In the genomic region with DNA sequence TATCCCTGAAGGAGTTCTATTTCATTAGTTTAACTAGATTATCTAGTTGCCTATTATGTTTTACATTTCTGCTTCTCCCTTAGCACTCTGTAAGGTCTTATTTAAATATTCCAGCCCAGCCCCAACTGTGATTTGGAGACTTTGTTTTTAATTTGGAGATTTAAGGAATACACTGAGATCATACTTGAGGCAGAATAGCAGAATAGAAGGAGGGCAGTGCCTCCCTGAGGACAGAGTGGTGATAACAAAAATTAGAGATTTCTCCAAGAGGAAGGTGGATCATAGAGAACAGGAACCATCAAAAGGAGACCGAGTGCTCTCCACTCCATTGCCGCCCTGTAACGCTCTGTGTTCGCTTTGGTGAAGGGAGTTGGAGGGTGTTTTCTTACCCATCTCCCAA, we compare ENCODE assay signal across 9 cellular contexts. TPM values are rescaled to one million over a fixed set of nuclear protein-coding genes. Genes with fewer than 3 reads are reported as not detected.
A peak's percentile ranks its signal among the peaks of the same experiment; 100 is the strongest.
DNase-seq lines count a peak whose midpoint lies in the region; ATAC-seq and TF ChIP-seq lines count a peak whose summit lies in the region.
"Had no signal": no experiment of that assay in that cellular context is flagged by ENCODE, and none has a peak within 500 bp of the region (broad histone marks: within the 10 kb centered on the region; RNA-seq: fewer than 3 reads in every experiment).

No MANE protein-coding gene starts in this region.

- intact Hi-C loops in CD4-positive, alpha-beta T cell (cut with DNase I, micrococcal nuclease) = no loop called here

- no peaks in the 10 kb centered on the region for H3K9me2 ChIP-seq in Loucy (replicated peaks; ENCODE audit: low read depth, low read length)

- H3K36me3 ChIP-seq in Loucy (ENCODE audit: insufficient read depth, low read length) = no peaks in the 10 kb centered on the region

- TF ChIP-seq CTCF in Loucy (conservative IDR thresholded peaks at IDR 0.05; ENCODE audit: low read length) (peak; percentile 57), cardiac fibroblast (IDR thresholded peaks at IDR 0.05; ENCODE audit: low read depth, low read length) (peak; percentile 44)
- no peak for TF ChIP-seq CTCF in CD4-positive, alpha-beta T cell (IDR thresholded peaks at IDR 0.05)

- H3K36me3 Mint-ChIP-seq in CD4-positive, alpha-beta T cell (ENCODE audit: low read depth) = no peaks in the 10 kb centered on the region

- no peak overlapping the region for H3K27ac Mint-ChIP-seq in CD4-positive, alpha-beta T cell

- ATAC-seq in CD4-positive, alpha-beta T cell (ENCODE audit: poor library complexity) = no peak

- no peak overlapping the region for H3K27ac ChIP-seq in CD4-positive, alpha-beta T cell (ENCODE audit: low read depth, low read length)

- H2AFZ ChIP-seq in Loucy (ENCODE audit: low read length) = no peak overlapping the region

- POLR2A ChIA-PET in CD4-positive, alpha-beta T cell (lab: Charles Lee) = interaction anchor here (0.6 kb wide), 1 partner anchor 82 kb away, joined by 3 read pairs; no protein-coding TSS in a partner anchor

- DNase-seq in CD1c-positive myeloid dendritic cell (ENCODE audit: extremely low spot score) (peak; percentile 55), cardiac fibroblast (ENCODE audit: low read depth in 2 of 2) (peak; percentile 52 to 64), midbrain (lab: John Stamatoyannopoulos, UW) (peak; percentile 35), COR-L47 (lab: John Stamatoyannopoulos, UW) (no peak), DMS153 (lab: John Stamatoyannopoulos, UW) (no peak), NCI-H2107 treated with DMSO at 0.1 percent for 48 hours (lab: John Stamatoyannopoulos, UW; ENCODE audit: unreplicated experiment) (no peak)
- DNase-seq in CD4-positive, alpha-beta T cell = no peak
- DNase-seq: activated CD4-positive, alpha-beta T cell treated with anti-CD3 and anti-CD28 coated beads for 4 hours had no signal

- H3K4me2 ChIP-seq in Loucy (ENCODE audit: low read depth, low read length, poor library complexity, severe bottlenecking) = no peak overlapping the region

- H3F3A ChIP-seq in Loucy (ENCODE audit: low read depth) = no peaks in the 10 kb centered on the region

- H3K4me3 ChIP-seq in Loucy (ENCODE audit: low read length, poor library complexity, severe bottlenecking) (no peak overlapping the region), cardiac fibroblast (replicated peaks in 1 of 2; ENCODE audit: low read depth in 2 of 2, low read length in 2 of 2) (no peak overlapping the region)

- H3K79me2 ChIP-seq in Loucy (ENCODE audit: insufficient read depth, low read length) = no peaks in the 10 kb centered on the region

- no peaks in the 10 kb centered on the region for H3K9me3 Mint-ChIP-seq in CD4-positive, alpha-beta T cell

- H4K20me1 ChIP-seq in Loucy (ENCODE audit: insufficient read depth, low read length, poor library complexity, severe bottlenecking) = no peaks in the 10 kb centered on the region

- no peaks in the 10 kb centered on the region for H3K9me3 ChIP-seq in Loucy (ENCODE audit: insufficient read depth, low read depth, low read length)
- H3K9me3 ChIP-seq in CD4-positive, alpha-beta T cell (ENCODE audit: control insufficient read depth, low read length) = no peaks in the 10 kb centered on the region

- H3K27me3 ChIP-seq in Loucy (ENCODE audit: insufficient read depth, low read length, poor library complexity, severe bottlenecking) = no peaks in the 10 kb centered on the region
- no peaks in the 10 kb centered on the region for H3K27me3 ChIP-seq in CD4-positive, alpha-beta T cell (ENCODE audit: control insufficient read depth, insufficient read depth, low read length)

- no peaks in the 10 kb centered on the region for H3K4me1 ChIP-seq in Loucy (ENCODE audit: insufficient read depth, low read length, poor library complexity, severe bottlenecking)

- H3K4me1 Mint-ChIP-seq in CD4-positive, alpha-beta T cell (ENCODE audit: low read depth) = no peaks in the 10 kb centered on the region

- H3K27me3 Mint-ChIP-seq in CD4-positive, alpha-beta T cell = no peaks in the 10 kb centered on the region

- no peak overlapping the region for H3K4me3 Mint-ChIP-seq in CD4-positive, alpha-beta T cell

- H3K9ac ChIP-seq in Loucy (ENCODE audit: low read depth, low read length, poor library complexity, severe bottlenecking) = no peak overlapping the region

- CTCF ChIA-PET in CD4-positive, alpha-beta T cell (lab: Charles Lee) = no interaction called here

RNA-seq across cellular contexts. Expression of gene CD164, which starts 14.8 kb away (rescaled TPM):
- total RNA-seq in CD4-positive, alpha-beta T cell = 100 to 1,000 TPM; 179 to 183 TPM

RNA-seq across cellular contexts. Expression of gene PPIL6, which starts 43.4 kb away (rescaled TPM):
- 1 to 10 TPM in 1 of 2 experiments, under 1 TPM in 1; 0.84 to 1.3 TPM for total RNA-seq in CD4-positive, alpha-beta T cell

RNA-seq across cellular contexts. Expression of gene SMPD2, which starts 43.5 kb away (rescaled TPM):
- 10 to 100 TPM; 25.7 to 27.3 TPM for total RNA-seq in CD4-positive, alpha-beta T cell

RNA-seq across cellular contexts. Expression of gene MICAL1, which starts 58.6 kb away (rescaled TPM):
- 100 to 1,000 TPM; 106 to 107 TPM for total RNA-seq in CD4-positive, alpha-beta T cell

Comparison
In these comparisons a context has a peak if more than half of its experiments do, and no peak if none do; other contexts are left out.
1. DNase-seq: peak in CD1c-positive myeloid dendritic cell (single experiment), cardiac fibroblast (2 of 2) and midbrain (single experiment); none in COR-L47 (single experiment), DMS153 (single experiment), CD4-positive, alpha-beta T cell (0 of 10) and NCI-H2107 treated with DMSO at 0.1 percent for 48 hours (single experiment).